In the genomic region with DNA sequence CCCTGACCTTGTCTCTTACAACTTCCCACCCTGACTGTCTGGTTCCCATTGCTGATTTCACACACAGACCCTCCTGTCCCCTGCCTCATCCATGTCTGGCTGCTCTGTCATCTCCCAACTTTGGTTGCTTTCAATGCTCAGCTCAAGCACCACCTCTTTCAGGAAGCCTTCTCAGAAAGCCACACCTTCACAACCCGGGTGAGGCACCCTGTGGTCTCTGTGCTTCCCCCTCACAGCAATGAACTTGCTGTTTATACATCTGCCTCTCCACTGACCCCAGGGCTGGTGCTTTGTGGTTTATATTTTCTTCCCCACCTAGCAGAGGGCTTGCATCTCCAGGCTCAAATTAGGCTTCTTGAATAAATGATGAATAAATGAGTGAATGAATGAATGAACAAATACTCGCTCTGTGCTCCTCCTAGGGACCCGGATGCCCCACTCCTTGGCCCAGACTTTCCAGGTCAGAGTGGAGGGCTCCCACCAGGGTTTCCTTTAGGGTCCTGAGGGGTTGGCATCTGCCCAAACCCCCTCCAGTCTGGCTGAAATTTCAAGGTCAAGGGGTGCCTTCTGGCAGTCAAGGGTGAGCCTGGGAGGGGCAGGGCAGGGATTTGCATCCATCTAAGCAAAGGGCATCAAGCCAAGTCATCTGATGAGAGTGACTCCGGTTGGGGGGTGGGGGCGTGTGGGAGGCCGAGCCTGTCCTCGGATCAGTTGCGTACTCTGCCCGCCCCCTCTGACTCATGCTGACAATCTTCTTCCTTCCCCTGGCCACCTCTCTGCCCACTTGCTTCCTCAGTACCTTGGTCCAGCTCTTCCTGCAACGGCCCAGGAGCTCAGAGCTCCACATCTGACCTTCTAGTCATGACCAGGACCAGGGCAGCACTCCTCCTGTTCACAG, we compare ENCODE assay signal across 1 cellular context.
TF ChIP-seq lines count a peak whose summit lies in the region.

A gene (plus strand): TSS at position 783 of the 898 bp plus-strand sequence. CDS start 79 bp downstream, at position 862.

TF ChIP-seq in SK-N-SH treated with all-trans-retinoic acid at 6 μM for 48 hours, 23 proteins besides CTCF, POLR2A, EP300 and RAD21 (continued from another document):
- TF ChIP-seq, protein P1, sequence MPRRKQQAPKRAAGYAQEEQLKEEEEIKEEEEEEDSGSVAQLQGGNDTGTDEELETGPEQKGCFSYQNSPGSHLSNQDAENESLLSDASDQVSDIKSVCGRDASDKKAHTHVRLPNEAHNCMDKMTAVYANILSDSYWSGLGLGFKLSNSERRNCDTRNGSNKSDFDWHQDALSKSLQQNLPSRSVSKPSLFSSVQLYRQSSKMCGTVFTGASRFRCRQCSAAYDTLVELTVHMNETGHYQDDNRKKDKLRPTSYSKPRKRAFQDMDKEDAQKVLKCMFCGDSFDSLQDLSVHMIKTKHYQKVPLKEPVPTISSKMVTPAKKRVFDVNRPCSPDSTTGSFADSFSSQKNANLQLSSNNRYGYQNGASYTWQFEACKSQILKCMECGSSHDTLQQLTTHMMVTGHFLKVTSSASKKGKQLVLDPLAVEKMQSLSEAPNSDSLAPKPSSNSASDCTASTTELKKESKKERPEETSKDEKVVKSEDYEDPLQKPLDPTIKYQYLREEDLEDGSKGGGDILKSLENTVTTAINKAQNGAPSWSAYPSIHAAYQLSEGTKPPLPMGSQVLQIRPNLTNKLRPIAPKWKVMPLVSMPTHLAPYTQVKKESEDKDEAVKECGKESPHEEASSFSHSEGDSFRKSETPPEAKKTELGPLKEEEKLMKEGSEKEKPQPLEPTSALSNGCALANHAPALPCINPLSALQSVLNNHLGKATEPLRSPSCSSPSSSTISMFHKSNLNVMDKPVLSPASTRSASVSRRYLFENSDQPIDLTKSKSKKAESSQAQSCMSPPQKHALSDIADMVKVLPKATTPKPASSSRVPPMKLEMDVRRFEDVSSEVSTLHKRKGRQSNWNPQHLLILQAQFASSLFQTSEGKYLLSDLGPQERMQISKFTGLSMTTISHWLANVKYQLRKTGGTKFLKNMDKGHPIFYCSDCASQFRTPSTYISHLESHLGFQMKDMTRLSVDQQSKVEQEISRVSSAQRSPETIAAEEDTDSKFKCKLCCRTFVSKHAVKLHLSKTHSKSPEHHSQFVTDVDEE (CRISPR knock-in tag; IDR thresholded peaks at IDR 0.05), result no peak
- TF ChIP-seq ZFP30 (CRISPR knock-in tag; IDR thresholded peaks at IDR 0.05), result no peak
TF ChIP-seq in SK-N-SH treated with all-trans-retinoic acid at 6 μM for 48 hours: peak in this region for 0.
